17 cellular contexts compared by ENCODE assay signal in genomic region chr20:61937146-61937962, GRCh38.
DNase-seq lines count a peak whose midpoint lies in the region; ATAC-seq and TF ChIP-seq lines count a peak whose summit lies in the region.
"Had no signal": no experiment of that assay in that cellular context is flagged by ENCODE, and none has a peak within 500 bp of the region (broad histone marks: within the 10 kb centered on the region; RNA-seq: fewer than 3 reads in every experiment).

No MANE protein-coding gene starts in this region.

- H3K27me3 ChIP-seq in right atrium auricular region (no peaks in the 10 kb centered on the region), Panc1 (ENCODE audit: control insufficient read depth, insufficient read depth, low read length) (no peaks in the 10 kb centered on the region), spleen (replicated peaks in 1 of 7) (peaks cover 0 to 11% (median 0%) of the 10 kb centered on the region in 7 donors)
- no peaks in the 10 kb centered on the region for H3K27me3 ChIP-seq in effector memory CD4-positive, alpha-beta T cell (replicated peaks; ENCODE audit: control insufficient read depth, insufficient read depth, low read length, poor library complexity, severe bottlenecking)
- H3K27me3 ChIP-seq: Peyer's patch had no signal

- H3K4me1 ChIP-seq in right atrium auricular region (no peaks in the 10 kb centered on the region), Panc1 (ENCODE audit: control insufficient read depth, insufficient read depth, low read length) (no peaks in the 10 kb centered on the region), spleen (peaks cover 0 to 6% (median 0%) of the 10 kb centered on the region in 6 donors)
- H3K4me1 ChIP-seq in effector memory CD4-positive, alpha-beta T cell (ENCODE audit: control insufficient read depth, insufficient read depth, low read length, poor library complexity, severe bottlenecking): no peaks in the 10 kb centered on the region
- H3K4me1 ChIP-seq: Peyer's patch had no signal

- CTCF ChIA-PET in Panc1 (lab: Charles Lee): no interaction called here

- no peak for TF ChIP-seq POLR2A in spleen (IDR thresholded peaks at IDR 0.05)

- in situ Hi-C loops in Panc1 (cut with HindIII; ENCODE audit: low pct_unique_long_range_greater_than_20kb, low sequenced_read_pairs): no loop called here

- H3K36me3 ChIP-seq in right atrium auricular region (no peaks in the 10 kb centered on the region), Panc1 (ENCODE audit: control insufficient read depth, insufficient read depth, low read length) (no peaks in the 10 kb centered on the region), spleen (no peaks in the 10 kb centered on the region)
- no peaks in the 10 kb centered on the region for H3K36me3 ChIP-seq in effector memory CD4-positive, alpha-beta T cell (ENCODE audit: control insufficient read depth, insufficient read depth, low read length)
- H3K36me3 ChIP-seq: Peyer's patch had no signal

- no peak overlapping the region for H3K4me3 ChIP-seq in right atrium auricular region
- H3K4me3 ChIP-seq in Panc1 (ENCODE audit: low read depth in 2 of 2, low read length in 2 of 2): no peak overlapping the region
- no peak overlapping the region for H3K4me3 ChIP-seq in spleen
- no peak overlapping the region for H3K4me3 ChIP-seq in effector memory CD4-positive, alpha-beta T cell (ENCODE audit: insufficient read depth, low read depth, low read length, poor library complexity, severe bottlenecking)
- H3K4me3 ChIP-seq: Peyer's patch, SK-N-MC had no signal

- H3K9me3 ChIP-seq in right atrium auricular region (no peaks in the 10 kb centered on the region), Panc1 (ENCODE audit: control insufficient read depth, insufficient read depth, low read depth, low read length) (no peaks in the 10 kb centered on the region), spleen (no peaks in the 10 kb centered on the region)
- no peaks in the 10 kb centered on the region for H3K9me3 ChIP-seq in effector memory CD4-positive, alpha-beta T cell (ENCODE audit: control insufficient read depth, low read length)
- H3K9me3 ChIP-seq: Peyer's patch had no signal

- no peak for ATAC-seq in Right ventricle myocardium superior (ENCODE audit: poor library complexity)
- ATAC-seq in Panc1: 0 out of 2 replicates have a peak, but pooled peaks have one; percentile 9
- ATAC-seq in left ventricle myocardium superior: no peak

- TF ChIP-seq CTCF in right atrium auricular region (IDR thresholded peaks at IDR 0.05): no peak
- no peak for TF ChIP-seq CTCF in Panc1 (IDR thresholded peaks at IDR 0.05)
- no peak for TF ChIP-seq CTCF in spleen (IDR thresholded peaks at IDR 0.05 in 8 of 11, conservative IDR thresholded peaks at IDR 0.05 in 3 of 11)

- POLR2A ChIA-PET in Panc1 (lab: Charles Lee): no interaction called here

- intact Hi-C loops in Right ventricle myocardium superior (cut with DNase I): no loop called here
- intact Hi-C loops in Panc1 (cut with micrococcal nuclease; ENCODE audit: unreplicated experiment): no loop called here
- intact Hi-C loops in left ventricle myocardium superior (cut with micrococcal nuclease): no loop called here
- intact Hi-C loops in spleen (cut with DNase I; ENCODE audit: low total_unique reads): no loop called here

- BruUV-seq in Panc1 (replicated peaks; lab: Mats Ljungman, UMichigan): no TSS peak

- DNase-seq in Right ventricle myocardium superior (peak; percentile 12), right atrium auricular region (ENCODE audit: low spot score) (no peak), Panc1 (ENCODE audit: low read depth, low spot score) (no peak), left ventricle myocardium superior (peak; percentile 14), spleen (peak; percentile 42)
- no peak for DNase-seq in activated CD4-positive, alpha-beta T cell treated with anti-CD3 and anti-CD28 coated beads, Interleukin-2, amount 50 U/mL, for 4 hours
- no peak for DNase-seq in activated CD8-positive, alpha-beta memory T cell treated with anti-CD3 and anti-CD28 coated beads for 24 hours
- DNase-seq in effector memory CD4-positive, alpha-beta T cell: no peak
- DNase-seq: DMS79 treated with DMSO at 0.1 percent for 48 hours, NCI-H1417 treated with DMSO at 0.1 percent for 48 hours, NCI-H187 treated with DMSO at 0.1 percent for 48 hours, SHP77 had no signal

- H3K27ac ChIP-seq in right atrium auricular region: no peak overlapping the region
- H3K27ac ChIP-seq in Panc1 (ENCODE audit: low read length): no peak overlapping the region
- no peak overlapping the region for H3K27ac ChIP-seq in spleen
- H3K27ac ChIP-seq in effector memory CD4-positive, alpha-beta T cell (ENCODE audit: insufficient read depth, low read length, poor library complexity, severe bottlenecking): no peak overlapping the region
- H3K27ac ChIP-seq: C4-2B, HL-60, KMS-11, Peyer's patch, SK-N-MC had no signal

- 59 to 87% (median 78%) methylated on average over 6 to 10 of the region's 10 CpGs for WGBS in spleen, 5 donors

Comparison
In these comparisons a context has a peak if more than half of its experiments do, and no peak if none do; other contexts are left out.
1. DNase-seq: peak in Right ventricle myocardium superior (single experiment), left ventricle myocardium superior (single experiment) and spleen (single experiment); none in right atrium auricular region (single experiment), Panc1 (single experiment), activated CD4-positive, alpha-beta T cell treated with anti-CD3 and anti-CD28 coated beads, Interleukin-2, amount 50 U/mL, for 4 hours (0 of 2), activated CD8-positive, alpha-beta memory T cell treated with anti-CD3 and anti-CD28 coated beads for 24 hours (single experiment) and effector memory CD4-positive, alpha-beta T cell (0 of 3).